In the genomic region with DNA sequence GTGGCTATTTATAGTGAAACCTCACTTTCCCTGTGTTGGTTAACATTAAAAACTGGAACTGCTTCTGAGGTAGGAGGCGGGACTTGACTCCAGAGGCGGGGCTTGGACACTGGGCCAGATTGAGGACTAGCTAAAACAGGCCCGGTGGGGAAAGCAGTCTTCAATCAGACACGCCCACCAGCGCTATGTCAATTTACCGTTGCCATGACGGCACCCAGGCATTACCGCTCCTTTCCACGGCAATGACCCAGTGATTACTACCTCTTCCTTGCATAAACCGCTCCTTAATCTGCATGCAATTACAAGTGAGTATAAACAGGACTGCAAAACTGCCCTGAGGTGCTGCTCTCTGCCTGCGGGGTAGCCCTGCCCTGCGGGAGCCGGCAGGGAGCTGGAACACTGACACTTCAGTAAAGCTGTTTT, we compare ENCODE assay signal across 8 cellular contexts. TPM values are rescaled to one million over a fixed set of nuclear protein-coding genes. Genes with fewer than 3 reads are reported as not detected.
A peak's percentile ranks its signal among the peaks of the same experiment; 100 is the strongest.
DNase-seq lines count a peak whose midpoint lies in the region; ATAC-seq and TF ChIP-seq lines count a peak whose summit lies in the region.

No MANE protein-coding gene starts in this region.

- H3K4me1 Mint-ChIP-seq in activated CD4-positive, alpha-beta memory T cell treated with anti-CD3 and anti-CD28 coated beads for 36 hours (ENCODE audit: low read depth), result peaks cover 6% of the 10 kb centered on the region
- H3K4me1 Mint-ChIP-seq in naive thymus-derived CD4-positive, alpha-beta T cell, result peaks cover 0 to 14% (median 11%) of the 10 kb centered on the region in 7 donors

- TF ChIP-seq POLR2A in esophagus squamous epithelium (IDR thresholded peaks at IDR 0.05), result no peak

- H3K4me1 ChIP-seq in HEK293 (ENCODE audit: control insufficient read depth, insufficient read depth, low read length), result peaks cover 2% of the 10 kb centered on the region; the same call in 1 of the 2 replicates
- H3K4me1 ChIP-seq in esophagus squamous epithelium, result peaks cover 12 to 43% (median 21%) of the 10 kb centered on the region in 3 donors
- H3K4me1 ChIP-seq in naive thymus-derived CD4-positive, alpha-beta T cell (ENCODE audit: control insufficient read depth in 2 of 2, insufficient read depth in 2 of 2, low read length in 2 of 2), result no peaks in the 10 kb centered on the region
- peaks cover 0 to 22% (median 18%) of the 10 kb centered on the region in 5 donors for H3K4me1 ChIP-seq in subcutaneous abdominal adipose tissue (ENCODE audit: control insufficient read depth in 5 of 5, insufficient read depth in 5 of 5, low read length in 5 of 5)

- no peaks in the 10 kb centered on the region for H3K36me3 Mint-ChIP-seq in activated CD4-positive, alpha-beta memory T cell treated with anti-CD3 and anti-CD28 coated beads for 36 hours
- H3K36me3 Mint-ChIP-seq in naive thymus-derived CD4-positive, alpha-beta T cell, result no peaks in the 10 kb centered on the region

- peak; percentile 92 for ATAC-seq in naive thymus-derived CD4-positive, alpha-beta T cell
- no peak for ATAC-seq in GM21737 (IDR thresholded peaks at IDR 0.05; ENCODE audit: unreplicated experiment)

- H3K4me3 ChIP-seq in HEK293 (ENCODE audit: low read depth, low read length) (no peak overlapping the region), esophagus squamous epithelium (peak overlapping the region in 1 of 4 donors; percentile 32), subcutaneous abdominal adipose tissue (ENCODE audit: low read depth in 1 of 5, low read length in 5 of 5) (peak overlapping the region in 4 of 5 donors; percentile 22 to 48 (median 41))
- no peak overlapping the region for H3K4me3 ChIP-seq in naive thymus-derived CD4-positive, alpha-beta T cell (ENCODE audit: low read length)

- H3K9me3 ChIP-seq in HEK293 (ENCODE audit: control insufficient read depth, insufficient read depth, low read depth, low read length) (no peaks in the 10 kb centered on the region), esophagus squamous epithelium (no peaks in the 10 kb centered on the region), subcutaneous abdominal adipose tissue (ENCODE audit: control insufficient read depth in 5 of 5, low read length in 5 of 5) (no peaks in the 10 kb centered on the region)
- no peaks in the 10 kb centered on the region for H3K9me3 ChIP-seq in naive thymus-derived CD4-positive, alpha-beta T cell (ENCODE audit: control insufficient read depth in 2 of 3, low read length in 3 of 3)

- peak overlapping the region in 3 of 5 donors; percentile 7 to 54 (median 26) for H3K9ac ChIP-seq in subcutaneous abdominal adipose tissue (ENCODE audit: low read length in 5 of 5)

- CTCF ChIA-PET in HEK293 (lab: Yijun Ruan, JAX), result interaction anchor here (1.1 to 1.5 kb wide), 2 partner anchors 10 to 112 kb away, joined by 3 to 4 read pairs; no protein-coding TSS in a partner anchor
- CTCF ChIA-PET in activated CD4-positive, alpha-beta memory T cell treated with anti-CD3 and anti-CD28 coated beads for 36 hours (lab: Charles Lee), result no interaction called here
- CTCF ChIA-PET in naive thymus-derived CD4-positive, alpha-beta T cell (lab: Charles Lee), result interaction anchor here (1.3 kb wide), 1 partner anchor 10 kb away, joined by 4 read pairs; no protein-coding TSS in a partner anchor

- H3K27me3 ChIP-seq in esophagus squamous epithelium, result peaks cover 0 to 22% (median 0%) of the 10 kb centered on the region in 4 donors
- H3K27me3 ChIP-seq in naive thymus-derived CD4-positive, alpha-beta T cell (ENCODE audit: control insufficient read depth in 2 of 2, insufficient read depth in 2 of 2, low read length in 2 of 2), result no peaks in the 10 kb centered on the region
- H3K27me3 ChIP-seq in subcutaneous abdominal adipose tissue (ENCODE audit: control insufficient read depth in 5 of 5, insufficient read depth in 4 of 5, low read length in 5 of 5), result peaks cover 0 to 3% (median 0%) of the 10 kb centered on the region in 5 donors

- peak; percentile 88 for DNase-seq in A172 (ENCODE audit: low spot score)
- peak; percentile 21 to 66 for DNase-seq in NCI-H524 (lab: John Stamatoyannopoulos, UW)
- peak; percentile 77 for DNase-seq in activated CD4-positive, alpha-beta memory T cell treated with anti-CD3 and anti-CD28 coated beads for 36 hours
- peak; percentile 13 for DNase-seq in esophagus squamous epithelium (lab: John Stamatoyannopoulos, UW)
- DNase-seq in naive thymus-derived CD4-positive, alpha-beta T cell, result peak in 5 of 9 donors; percentile 16 to 49 (median 38)

- peaks cover 10% of the 10 kb centered on the region for H3K27me3 Mint-ChIP-seq in activated CD4-positive, alpha-beta memory T cell treated with anti-CD3 and anti-CD28 coated beads for 36 hours
- peaks cover 0 to 36% (median 0%) of the 10 kb centered on the region in 5 donors for H3K27me3 Mint-ChIP-seq in naive thymus-derived CD4-positive, alpha-beta T cell

- 9 to 10% methylated on average over 7 to 10 of the region's 13 CpGs for WGBS in esophagus squamous epithelium, 2 donors

- intact Hi-C loops in activated CD4-positive, alpha-beta memory T cell treated with anti-CD3 and anti-CD28 coated beads for 36 hours (cut with micrococcal nuclease), result no loop called here
- intact Hi-C loops in esophagus squamous epithelium (cut with DNase I), result no loop called here
- intact Hi-C loops in naive thymus-derived CD4-positive, alpha-beta T cell (cut with micrococcal nuclease), result no loop called here

- H3K4me3 Mint-ChIP-seq in activated CD4-positive, alpha-beta memory T cell treated with anti-CD3 and anti-CD28 coated beads for 36 hours, result no peak overlapping the region
- H3K4me3 Mint-ChIP-seq in naive thymus-derived CD4-positive, alpha-beta T cell, result peak overlapping the region in 2 of 10 donors; percentile 37 to 40

- H3K36me3 ChIP-seq in HEK293 (ENCODE audit: control insufficient read depth in 2 of 2, insufficient read depth in 1 of 2, low read length in 2 of 2), result peaks cover 0 to 3% of the 10 kb centered on the region in 2 experiments; a peak in 1 of 3 replicates
- no peaks in the 10 kb centered on the region for H3K36me3 ChIP-seq in esophagus squamous epithelium
- H3K36me3 ChIP-seq in naive thymus-derived CD4-positive, alpha-beta T cell (ENCODE audit: control insufficient read depth in 2 of 3, insufficient read depth in 3 of 3, low read length in 3 of 3), result no peaks in the 10 kb centered on the region
- no peaks in the 10 kb centered on the region for H3K36me3 ChIP-seq in subcutaneous abdominal adipose tissue (ENCODE audit: control insufficient read depth in 5 of 5, insufficient read depth in 5 of 5, low read length in 5 of 5)

- POLR2A ChIA-PET in HEK293 (lab: Yijun Ruan, JAX), result interaction anchor here (0.8 to 1.1 kb wide), 4 partner anchors 10 to 64 kb away, joined by 3 to 4 read pairs (median 3); no protein-coding TSS in a partner anchor
- POLR2A ChIA-PET in activated CD4-positive, alpha-beta memory T cell treated with anti-CD3 and anti-CD28 coated beads for 36 hours (lab: Charles Lee), result interaction anchor here (1.5 kb wide), 1 partner anchor 9 kb away, joined by 5 read pairs; no protein-coding TSS in a partner anchor
- POLR2A ChIA-PET in naive thymus-derived CD4-positive, alpha-beta T cell (lab: Charles Lee), result no interaction called here

- no peak overlapping the region for H3K27ac Mint-ChIP-seq in activated CD4-positive, alpha-beta memory T cell treated with anti-CD3 and anti-CD28 coated beads for 36 hours
- H3K27ac Mint-ChIP-seq in naive thymus-derived CD4-positive, alpha-beta T cell, result peak overlapping the region in 5 of 9 donors; percentile 13 to 46 (median 33)

- H3K27ac ChIP-seq in HEK293 (ENCODE audit: extremely low read depth, low read depth, low read length), result no peak overlapping the region
- peak overlapping the region in 3 of 4 donors; percentile 53 to 64 (median 63) for H3K27ac ChIP-seq in esophagus squamous epithelium
- no peak overlapping the region for H3K27ac ChIP-seq in naive thymus-derived CD4-positive, alpha-beta T cell (ENCODE audit: low read depth, low read length)
- H3K27ac ChIP-seq in subcutaneous abdominal adipose tissue (ENCODE audit: low read depth, low read length), result no peak overlapping the region

- H3K9me3 Mint-ChIP-seq in activated CD4-positive, alpha-beta memory T cell treated with anti-CD3 and anti-CD28 coated beads for 36 hours, result no peaks in the 10 kb centered on the region
- no peaks in the 10 kb centered on the region for H3K9me3 Mint-ChIP-seq in naive thymus-derived CD4-positive, alpha-beta T cell

- no peak for TF ChIP-seq CTCF in HEK293 (tag by site-specific recombination; IDR thresholded peaks at IDR 0.05)
- TF ChIP-seq CTCF in esophagus squamous epithelium (IDR thresholded peaks at IDR 0.05), result no peak

TF ChIP-seq in HEK293, 187 proteins besides CTCF, POLR2A, EP300 and RAD21 (continues in another document):
- TF ChIP-seq ZBTB17 (tag by site-specific recombination; IDR thresholded peaks at IDR 0.05) (peak; percentile 84), SP2 (tag by site-specific recombination; IDR thresholded peaks at IDR 0.05) (peak; percentile 63), MYNN (tag by site-specific recombination; IDR thresholded peaks at IDR 0.05; ENCODE audit: borderline replicate concordance) (peak; percentile 84; the same call in 1 of the 2 replicates), ZNF707 (tag by site-specific recombination; IDR thresholded peaks at IDR 0.05) (no peak), ZNF513 (tag by site-specific recombination; IDR thresholded peaks at IDR 0.05) (no peak), SP3 (tag by site-specific recombination; IDR thresholded peaks at IDR 0.05) (peak; percentile 46; the same call in 1 of the 2 replicates), ZNF324 (tag by site-specific recombination; IDR thresholded peaks at IDR 0.05) (no peak), ZNF366 (tag by site-specific recombination; conservative IDR thresholded peaks at IDR 0.05) (peak; percentile 45; the same call in 1 of the 2 replicates), ZNF629 (tag by site-specific recombination; IDR thresholded peaks at IDR 0.05) (peak; percentile 58)

RNA-seq across cellular contexts. Expression of gene LRRFIP1, which starts 35.3 kb away (rescaled TPM):
- 62.0 and 73.3 TPM in 2 replicates for total RNA-seq in A172 (2014; rRNA removed; shearing (Covaris generic))
- total RNA-seq in activated CD4-positive, alpha-beta memory T cell treated with anti-CD3 and anti-CD28 coated beads for 36 hours, result 100 to 1,000 TPM; 238 to 240 TPM
- total RNA-seq in esophagus squamous epithelium, result 100 to 1,000 TPM in 2 of 4 donors, 10 to 100 TPM in 2; 84.9 to 152 (median 120) TPM
- 100 to 1,000 TPM in 4 of 5 experiments, 10 to 100 TPM in 1; 96.3 to 257 (median 114) TPM for total RNA-seq in naive thymus-derived CD4-positive, alpha-beta T cell
- 10 to 100 TPM; 82.2 to 94.0 TPM for polyA plus RNA-seq in naive thymus-derived CD4-positive, alpha-beta T cell

Comparison
In these comparisons a context has a peak if more than half of its experiments do, and no peak if none do; other contexts are left out.
1. DNase-seq: peak in every context shown above with its lines; median percentile 88 in A172; 77 in activated CD4-positive, alpha-beta memory T cell treated with anti-CD3 and anti-CD28 coated beads for 36 hours; 44 in NCI-H524; 38 in naive thymus-derived CD4-positive, alpha-beta T cell; 13 in esophagus squamous epithelium.
2. H3K27ac ChIP-seq: peak in esophagus squamous epithelium (3 of 4); none in HEK293 (single experiment), naive thymus-derived CD4-positive, alpha-beta T cell (single experiment) and subcutaneous abdominal adipose tissue (single experiment).
3. H3K4me3 ChIP-seq: peak in subcutaneous abdominal adipose tissue (4 of 5); none in HEK293 (single experiment) and naive thymus-derived CD4-positive, alpha-beta T cell (single experiment).